ENCODE assay signal across 1 cellular context in genomic region chr4:74608151-74608949, GRCh38.
TF ChIP-seq lines count a peak whose summit lies in the region.

No MANE protein-coding gene starts in this region.

TF ChIP-seq in HCT116, 20 proteins besides CTCF, POLR2A, EP300 and RAD21 (continued from another document):
- no peak for TF ChIP-seq REST (IDR thresholded peaks at IDR 0.05; ENCODE audit: low read depth)
- no peak for TF ChIP-seq ZFX (IDR thresholded peaks at IDR 0.05)
- no peak for TF ChIP-seq EZH2 (IDR thresholded peaks at IDR 0.05)
- TF ChIP-seq ZNF274 (IDR thresholded peaks at IDR 0.05; ENCODE audit: low read depth, low read length) = no peak
- peak; percentile 24; the same call in 1 of the 2 replicates for TF ChIP-seq ATF3 (IDR thresholded peaks at IDR 0.05)
- peak; percentile 21; the same call in 1 of the 2 replicates for TF ChIP-seq SP1 (IDR thresholded peaks at IDR 0.05; ENCODE audit: low read depth)
- TF ChIP-seq CEBPB (IDR thresholded peaks at IDR 0.05; ENCODE audit: low read depth) = peak; percentile 87
- no peak for TF ChIP-seq SRF (IDR thresholded peaks at IDR 0.05; ENCODE audit: low read depth)
- no peak for TF ChIP-seq ELF1 (IDR thresholded peaks at IDR 0.05; ENCODE audit: borderline replicate concordance, low read depth)
- no peak for TF ChIP-seq POLR2AphosphoS5 (IDR thresholded peaks at IDR 0.05; ENCODE audit: low read depth, low read length)
- TF ChIP-seq EZH2phosphoT487 (IDR thresholded peaks at IDR 0.05; ENCODE audit: borderline replicate concordance) = no peak
- no peak for TF ChIP-seq TCF7L2 (IDR thresholded peaks at IDR 0.05; ENCODE audit: borderline replicate concordance, extremely low read depth, insufficient read depth, insufficient read length)
- TF ChIP-seq CBX3 (IDR thresholded peaks at IDR 0.05; ENCODE audit: low read depth) = peak; percentile 85
